1 cellular context compared by ENCODE assay signal in genomic region chr2:241309684-241310117, GRCh38.
TF ChIP-seq lines count a peak whose summit lies in the region.

No MANE protein-coding gene starts in this region.

TF ChIP-seq in K562, 482 proteins besides CTCF, POLR2A, EP300 and RAD21 (continued from another document):
- TF ChIP-seq ZNF274 (IDR thresholded peaks at IDR 0.05; ENCODE audit: borderline replicate concordance, low read depth, low read length): no peak
- no peak for TF ChIP-seq ZNF175 (CRISPR knock-in tag; IDR thresholded peaks at IDR 0.05; ENCODE audit: low read depth)
- no peak for TF ChIP-seq SMAD1 (IDR thresholded peaks at IDR 0.05; ENCODE audit: low read depth, low read length, partially characterized antibody)
- no peak for TF ChIP-seq TAL1 (IDR thresholded peaks at IDR 0.05)
- no peak for TF ChIP-seq RNF2 (IDR thresholded peaks at IDR 0.05)
- TF ChIP-seq SAFB (IDR thresholded peaks at IDR 0.05; ENCODE audit: borderline replicate concordance, low read depth, low read length): no peak
- TF ChIP-seq IFI16 (CRISPR knock-in tag; IDR thresholded peaks at IDR 0.05): no peak
